Comparison of ENCODE assay signal across 8 cellular contexts in the genomic region with DNA sequence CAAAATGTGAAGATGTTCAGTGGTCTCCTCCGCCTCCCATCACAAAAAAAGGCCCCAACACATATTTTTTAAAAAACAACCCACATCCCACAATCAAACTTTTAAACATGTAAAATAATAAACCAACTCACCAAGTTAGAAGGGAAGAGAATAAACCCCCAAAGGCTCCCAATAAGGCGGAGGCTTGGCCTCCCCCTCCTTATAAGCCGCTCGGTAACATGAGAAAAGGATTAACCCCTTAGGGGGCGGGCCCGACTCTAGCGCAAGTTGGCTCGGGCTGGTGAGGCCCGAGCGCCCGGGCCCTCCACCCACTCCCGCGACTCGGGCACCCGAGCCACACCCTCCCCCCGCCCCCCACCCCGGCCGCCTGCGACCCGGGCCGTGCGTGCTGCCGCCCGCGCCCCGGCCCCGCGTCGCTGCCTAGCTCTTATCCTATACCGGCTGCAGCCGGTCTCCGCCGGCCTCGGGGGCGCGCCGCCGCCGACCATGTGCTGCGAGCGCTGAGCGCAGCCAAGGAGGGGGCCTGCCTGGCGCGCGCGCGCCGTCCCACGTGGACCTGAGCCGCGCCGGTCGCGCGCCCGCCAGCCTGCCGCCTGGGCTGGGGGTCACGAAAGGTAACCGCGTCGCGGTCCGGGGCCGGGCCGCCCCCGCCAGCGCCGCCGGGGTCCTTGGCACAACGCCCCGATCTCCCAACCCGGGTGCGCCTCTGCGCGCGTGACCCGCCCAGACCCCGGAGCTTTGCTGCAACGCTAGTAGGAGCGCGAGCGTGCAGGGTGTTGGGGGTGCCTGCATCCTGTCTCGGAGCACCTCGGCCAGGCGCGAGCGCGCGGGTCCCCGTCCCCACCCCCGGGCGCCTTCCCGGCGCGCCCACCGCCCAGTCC.
DNase-seq lines count a peak whose midpoint lies in the region; ATAC-seq and TF ChIP-seq lines count a peak whose summit lies in the region.

TSS of gene ARSG (plus strand) at position 541 of the 881 bp plus-strand sequence. CDS start 15,999 bp downstream, outside the sequence.
A gene with protein sequence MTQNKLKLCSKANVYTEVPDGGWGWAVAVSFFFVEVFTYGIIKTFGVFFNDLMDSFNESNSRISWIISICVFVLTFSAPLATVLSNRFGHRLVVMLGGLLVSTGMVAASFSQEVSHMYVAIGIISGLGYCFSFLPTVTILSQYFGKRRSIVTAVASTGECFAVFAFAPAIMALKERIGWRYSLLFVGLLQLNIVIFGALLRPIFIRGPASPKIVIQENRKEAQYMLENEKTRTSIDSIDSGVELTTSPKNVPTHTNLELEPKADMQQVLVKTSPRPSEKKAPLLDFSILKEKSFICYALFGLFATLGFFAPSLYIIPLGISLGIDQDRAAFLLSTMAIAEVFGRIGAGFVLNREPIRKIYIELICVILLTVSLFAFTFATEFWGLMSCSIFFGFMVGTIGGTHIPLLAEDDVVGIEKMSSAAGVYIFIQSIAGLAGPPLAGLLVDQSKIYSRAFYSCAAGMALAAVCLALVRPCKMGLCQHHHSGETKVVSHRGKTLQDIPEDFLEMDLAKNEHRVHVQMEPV (minus strand): TSS at position 173 of the 881 bp plus-strand sequence. CDS start 12,807 bp downstream, outside the sequence.

- H3K9me3 ChIP-seq in iPS-18c (ENCODE audit: control insufficient read depth, insufficient read depth, low read length): no peaks in the 10 kb centered on the region

- in situ Hi-C loops in astrocyte of the spinal cord (cut with HindIII; ENCODE audit: low sequenced_read_pairs): no loop called here

- ATAC-seq in HG02588 (IDR thresholded peaks at IDR 0.05; ENCODE audit: unreplicated experiment): peak; percentile 54

- DNase-seq in GM12865 (ENCODE audit: low read depth): peak; percentile 96
- peak; percentile 54 for DNase-seq in NCI-H1048 (lab: John Stamatoyannopoulos, UW)
- DNase-seq in T-helper 9 cell: peak; percentile 72
- DNase-seq in astrocyte of the spinal cord (ENCODE audit: low read depth, low spot score): peak; percentile 55
- DNase-seq in DMS153 treated with DMSO at 0.1 percent for 48 hours (lab: John Stamatoyannopoulos, UW; ENCODE audit: unreplicated experiment): no peak

- peak within 1 kb of the TSS; percentile 66 to 99 (median 90) for H3K27ac ChIP-seq in skin epidermis

- H3K4me3 ChIP-seq in GM12865 (ENCODE audit: low read depth, low read length) (peak within 1 kb of the TSS; percentile 91), astrocyte of the spinal cord (ENCODE audit: low read depth, low read length) (peak within 1 kb of the TSS; percentile 50), iPS-18c (ENCODE audit: insufficient read depth, low read depth, low read length) (peak within 1 kb of the TSS; percentile 81), skin epidermis (peak within 1 kb of the TSS; percentile 50 to 78 (median 65))

- TF ChIP-seq CTCF in GM12865 (IDR thresholded peaks at IDR 0.05; ENCODE audit: insufficient read depth, low read depth, low read length, missing control alignments) (no peak), astrocyte of the spinal cord (IDR thresholded peaks at IDR 0.05; ENCODE audit: low read depth, low read length) (no peak)
